Comparison of ENCODE assay signal across 9 cellular contexts in genomic region chr3:165837058-165837525, GRCh38. TPM values are rescaled to one million over a fixed set of nuclear protein-coding genes. Genes with fewer than 3 reads are reported as not detected.
DNase-seq lines count a peak whose midpoint lies in the region; ATAC-seq, FAIRE-seq and TF ChIP-seq lines count a peak whose summit lies in the region.
"Had no signal": no experiment of that assay in that cellular context is flagged by ENCODE, and none has a peak within 500 bp of the region (broad histone marks: within the 10 kb centered on the region; RNA-seq: fewer than 3 reads in every experiment).

TSS of gene BCHE (minus strand) at chr3:165837423. CDS start at chr3:165831033, 6,390 bp downstream.

- peak within 1 kb of the TSS; percentile 92 for H3K27ac Mint-ChIP-seq in GM23338

- H4K20me1 ChIP-seq in GM23338 (replicated peaks; ENCODE audit: insufficient read depth): no peaks in the 10 kb centered on the region

- H3K9me2 ChIP-seq in GM23338 (ENCODE audit: insufficient read depth): no peaks in the 10 kb centered on the region

- peak within 1 kb of the TSS; percentile 56; the same call in 1 of the 2 replicates for H2AFZ ChIP-seq in GM23338

- H3K27me3 Mint-ChIP-seq in GM23338 (ENCODE audit: insufficient read depth, low read depth, poor library complexity): no peaks in the 10 kb centered on the region
- H3K27me3 Mint-ChIP-seq: central memory CD8-positive, alpha-beta T cell had no signal

- TF ChIP-seq CTCF in GM23338 (conservative IDR thresholded peaks at IDR 0.05; ENCODE audit: low read depth in 2 of 2) (no peak), D721Med (IDR thresholded peaks at IDR 0.05; ENCODE audit: insufficient read depth, missing control alignments) (no peak)

- no peaks in the 10 kb centered on the region for H3K27me3 ChIP-seq in GM23338 (ENCODE audit: insufficient read depth)

- H3K36me3 ChIP-seq in GM23338 (ENCODE audit: insufficient read depth): no peaks in the 10 kb centered on the region

- H3K9me3 Mint-ChIP-seq in GM23338: no peaks in the 10 kb centered on the region

- no peak for FAIRE-seq in D721Med (lab: Jason Lieb, UNC)

- H3K4me1 ChIP-seq in GM23338 (ENCODE audit: insufficient read depth): no peaks in the 10 kb centered on the region; the same call in 1 of the 2 replicates

- ATAC-seq in GM23338 (peak; percentile 88), HG03457 (IDR thresholded peaks at IDR 0.05; ENCODE audit: unreplicated experiment) (no peak)

- no peaks in the 10 kb centered on the region for H3K36me3 Mint-ChIP-seq in GM23338 (ENCODE audit: low read depth)

- peak within 1 kb of the TSS; percentile 17; the same call in 1 of the 2 replicates for H3K4me3 ChIP-seq in GM23338

- H3K79me2 ChIP-seq in GM23338 (replicated peaks; ENCODE audit: insufficient read depth): no peaks in the 10 kb centered on the region

- H3F3A ChIP-seq in GM23338 (replicated peaks; ENCODE audit: low read depth): no peaks in the 10 kb centered on the region

- peak; percentile 40 for DNase-seq in GM23338 (ENCODE audit: low spot score)
- DNase-seq in SHP77 (lab: John Stamatoyannopoulos, UW): peak; percentile 63 to 71
- peak; percentile 52 for DNase-seq in globus pallidus (ENCODE audit: low spot score)
- peak; percentile 82 for DNase-seq in retina
- no peak for DNase-seq in activated CD4-positive, CD25-positive, alpha-beta regulatory T cell (lab: John Stamatoyannopoulos, UW)
- DNase-seq in NCI-H526 treated with DMSO at 0.1 percent for 48 hours (lab: John Stamatoyannopoulos, UW): no peak
- DNase-seq in D721Med (ENCODE audit: insufficient read length, low spot score): no peak

- peak within 1 kb of the TSS; percentile 67 for H3K4me3 Mint-ChIP-seq in GM23338
- H3K4me3 Mint-ChIP-seq: central memory CD8-positive, alpha-beta T cell had no signal

- H3K4me2 ChIP-seq in GM23338: peak within 1 kb of the TSS; percentile 35

- H3K4me1 Mint-ChIP-seq in GM23338: peaks cover 21% of the 10 kb centered on the region
- H3K4me1 Mint-ChIP-seq: central memory CD8-positive, alpha-beta T cell had no signal

- H3K27ac ChIP-seq in GM23338 (ENCODE audit: low read depth): no peak within 1 kb of the TSS

TF ChIP-seq in GM23338, 12 proteins besides CTCF, POLR2A, EP300 and RAD21:
- TF ChIP-seq EZH2 (IDR thresholded peaks at IDR 0.05; ENCODE audit: low read depth, unreplicated experiment) (no peak), POLR2AphosphoS5 (IDR thresholded peaks at IDR 0.05; ENCODE audit: low read depth) (no peak), STAT1 (IDR thresholded peaks at IDR 0.05; ENCODE audit: unreplicated experiment) (no peak), REST (IDR thresholded peaks at IDR 0.05; ENCODE audit: unreplicated experiment) (no peak), CREB1 (CRISPR knock-in tag; IDR thresholded peaks at IDR 0.05; ENCODE audit: low read depth) (no peak), ZNF114 (CRISPR knock-in tag; IDR thresholded peaks at IDR 0.05) (no peak), JUNB (IDR thresholded peaks at IDR 0.05; ENCODE audit: unreplicated experiment) (no peak), EZH2phosphoT487 (IDR thresholded peaks at IDR 0.05; ENCODE audit: unreplicated experiment) (no peak)

RNA-seq across cellular contexts. Expression of gene BCHE, which starts in this region (rescaled TPM):
- 0.58 and 0.73 TPM in 2 replicates for total RNA-seq in GM23338 (2014; rRNA removed; shearing (Covaris generic))
- 0.92 and 1.1 TPM in 2 replicates for polyA plus RNA-seq in GM23338 (2016; fragmentation: Nextera tagmentation; extraction: Ambion mirVana)

Comparison
In these comparisons a context has a peak if more than half of its experiments do, and no peak if none do; other contexts are left out.
1. DNase-seq: peak in GM23338 (single experiment), SHP77 (2 of 2), globus pallidus (single experiment) and retina (single experiment); none in activated CD4-positive, CD25-positive, alpha-beta regulatory T cell (0 of 4), NCI-H526 treated with DMSO at 0.1 percent for 48 hours (single experiment) and D721Med (single experiment).